ENCODE assay signal across 10 cellular contexts in genomic region chr12:53660064-53660463, GRCh38. TPM values are rescaled to one million over a fixed set of nuclear protein-coding genes. Genes with fewer than 3 reads are reported as not detected.
A peak's percentile ranks its signal among the peaks of the same experiment; 100 is the strongest.
DNase-seq lines count a peak whose midpoint lies in the region; ATAC-seq, FAIRE-seq and TF ChIP-seq lines count a peak whose summit lies in the region.
"Had no signal": no experiment of that assay in that cellular context is flagged by ENCODE, and none has a peak within 500 bp of the region (broad histone marks: within the 10 kb centered on the region; RNA-seq: fewer than 3 reads in every experiment).

No MANE protein-coding gene starts in this region.

- H3K27me3 ChIP-seq in A673 (replicated peaks; ENCODE audit: insufficient read depth, low read depth, low read length, poor library complexity) (no peaks in the 10 kb centered on the region), astrocyte (ENCODE audit: insufficient read depth, low read length) (no peaks in the 10 kb centered on the region), heart left ventricle (no peaks in the 10 kb centered on the region), pancreas (no peaks in the 10 kb centered on the region)

- POLR2A ChIA-PET in A673 (lab: Charles Lee; ENCODE audit: low non-redundant PET) = no interaction called here

- BruUV-seq in A673 (replicated peaks; lab: Mats Ljungman, UMichigan) = no TSS peak

- intact Hi-C loops in A673 (cut with micrococcal nuclease; ENCODE audit: unreplicated experiment) (no loop called here), heart left ventricle (cut with DNase I) (loop anchor here in 1 of 10 donors (5.0 kb wide), 1 partner anchor 33 kb away; the partner anchor contains the start of gene ATF7), pancreas (cut with DNase I) (no loop called here)

- no peaks in the 10 kb centered on the region for H3K4me1 ChIP-seq in A673 (ENCODE audit: insufficient read depth, low read length, poor library complexity, severe bottlenecking)
- H3K4me1 ChIP-seq in astrocyte (ENCODE audit: insufficient read depth, low read length) = peaks cover 24% of the 10 kb centered on the region
- peaks cover 0 to 40% (median 32%) of the 10 kb centered on the region in 12 donors for H3K4me1 ChIP-seq in heart left ventricle
- peaks cover 27 to 33% (median 32%) of the 10 kb centered on the region in 3 donors for H3K4me1 ChIP-seq in pancreas

- TF ChIP-seq CTCF in A673 (conservative IDR thresholded peaks at IDR 0.05; ENCODE audit: low read depth, low read length) = no peak
- no peak for TF ChIP-seq CTCF in astrocyte (IDR thresholded peaks at IDR 0.05; ENCODE audit: insufficient read depth, low read depth, low read length)
- no peak for TF ChIP-seq CTCF in heart left ventricle (IDR thresholded peaks at IDR 0.05)
- no peak for TF ChIP-seq CTCF in pancreas (IDR thresholded peaks at IDR 0.05)

- no peak overlapping the region for H3K4me3 Mint-ChIP-seq in astrocyte (ENCODE audit: unreplicated experiment)
- H3K4me3 Mint-ChIP-seq: T-helper 1 cell treated with Interleukin-12 subunit alpha and Interleukin-12 subunit beta and Interleukin-4 antibody, amounts not matched to agents 30 μg/mL and 1 μg/mL, for 36 hours had no signal

- WGBS in heart left ventricle, 4 donors = 35 to 42% (median 37%) methylated on average over 5 of the region's 5 CpGs
- WGBS in pancreas, 2 donors = 31% methylated on average over 5 of the region's 5 CpGs

- peaks cover 9% of the 10 kb centered on the region for H3K36me3 Mint-ChIP-seq in astrocyte (ENCODE audit: low read depth, unreplicated experiment)

- H3K4me3 ChIP-seq in A673 (ENCODE audit: low read depth, low read length, poor library complexity, severe bottlenecking) (no peak overlapping the region), astrocyte (ENCODE audit: insufficient read depth, low read depth, low read length) (no peak overlapping the region), heart left ventricle (peak overlapping the region in 7 of 12 donors; percentile 8 to 25 (median 17)), pancreas (no peak overlapping the region)

- H3K36me3 ChIP-seq in A673 (ENCODE audit: insufficient read depth, low read length, poor library complexity, severe bottlenecking) (peaks cover 30% of the 10 kb centered on the region), astrocyte (ENCODE audit: insufficient read depth, low read length) (peaks cover 12% of the 10 kb centered on the region), heart left ventricle (peaks cover 0 to 23% (median 20%) of the 10 kb centered on the region in 9 donors), pancreas (peaks cover 5 to 14% (median 10%) of the 10 kb centered on the region in 3 donors)

- no peaks in the 10 kb centered on the region for H3K9me3 ChIP-seq in A673 (ENCODE audit: low read depth, low read length, poor library complexity, severe bottlenecking)
- H3K9me3 ChIP-seq in astrocyte (ENCODE audit: insufficient read depth, low read depth, low read length) = no peaks in the 10 kb centered on the region
- no peaks in the 10 kb centered on the region for H3K9me3 ChIP-seq in heart left ventricle
- no peaks in the 10 kb centered on the region for H3K9me3 ChIP-seq in pancreas

- peak overlapping the region; percentile 63 for H3K9ac ChIP-seq in astrocyte (ENCODE audit: low read length)

- DNase-seq in A673 (ENCODE audit: low spot score) = no peak
- no peak for DNase-seq in astrocyte (ENCODE audit: low read depth)
- DNase-seq in heart left ventricle = peak in 4 of 5 donors; percentile 56 to 65 (median 58)
- DNase-seq in pancreas = no peak
- no peak for DNase-seq in effector CD4-positive, alpha-beta T cell
- no peak for DNase-seq in D341Med (ENCODE audit: low spot score)
- DNase-seq in ecto neural progenitor cell (ENCODE audit: low spot score) = no peak

- H3K27ac ChIP-seq in A673 (ENCODE audit: low read depth, low read length, poor library complexity, severe bottlenecking) (peak overlapping the region; percentile 23), astrocyte (ENCODE audit: low read depth, low read length) (peak overlapping the region; percentile 85), heart left ventricle (peak overlapping the region; percentile 81 to 99 (median 90)), pancreas (peak overlapping the region; percentile 37 to 89 (median 86))
- H3K27ac ChIP-seq: HL-60 had no signal

- H3K9me3 Mint-ChIP-seq in astrocyte (ENCODE audit: unreplicated experiment) = no peaks in the 10 kb centered on the region
- H3K9me3 Mint-ChIP-seq: T-helper 1 cell treated with Interleukin-12 subunit alpha and Interleukin-12 subunit beta and Interleukin-4 antibody, amounts not matched to agents 30 μg/mL and 1 μg/mL, for 36 hours had no signal

- peaks cover 21% of the 10 kb centered on the region for H3K4me1 Mint-ChIP-seq in astrocyte (ENCODE audit: low read depth, unreplicated experiment)

- no peak overlapping the region for H3K27ac Mint-ChIP-seq in astrocyte (ENCODE audit: unreplicated experiment)
- H3K27ac Mint-ChIP-seq: T-helper 1 cell treated with Interleukin-12 subunit alpha and Interleukin-12 subunit beta and Interleukin-4 antibody, amounts not matched to agents 30 μg/mL and 1 μg/mL, for 36 hours had no signal

- H4K20me1 ChIP-seq in astrocyte (ENCODE audit: insufficient read depth, low read length) = no peaks in the 10 kb centered on the region

- FAIRE-seq in astrocyte (lab: Jason Lieb, UNC) = no peak
- no peak for FAIRE-seq in pancreas (lab: Jason Lieb, UNC)

- H3K4me2 ChIP-seq in astrocyte (ENCODE audit: low read length) = peak overlapping the region; percentile 75

- no peaks in the 10 kb centered on the region for H3K27me3 Mint-ChIP-seq in astrocyte (ENCODE audit: low read depth, unreplicated experiment)

- ATAC-seq in heart left ventricle (peak; percentile 73 to 78 (median 74)), pancreas (peak in 3 of 4 donors; percentile 2 to 29 (median 7)), HG03460 (IDR thresholded peaks at IDR 0.05; ENCODE audit: unreplicated experiment) (no peak)

- no peak overlapping the region for H2AFZ ChIP-seq in astrocyte (ENCODE audit: low read depth, low read length)

- no peak for TF ChIP-seq POLR2A in heart left ventricle (IDR thresholded peaks at IDR 0.05)

- CTCF ChIA-PET in A673 (lab: Charles Lee) = no interaction called here

- no peaks in the 10 kb centered on the region for H3K79me2 ChIP-seq in astrocyte (ENCODE audit: insufficient read depth, low read length)

RNA-seq across cellular contexts. Expression of gene ATP5MC2, which starts 15.8 kb away (rescaled TPM):
- total RNA-seq in A673 (2021) (447 and 450 TPM in 2 replicates), astrocyte (224 and 237 TPM in 2 replicates), heart left ventricle (100 to 1,000 TPM; 392 to 753 (median 520) TPM), pancreas (100 to 1,000 TPM; 134 to 229 (median 180) TPM)
- polyA plus RNA-seq in heart left ventricle (100 to 1,000 TPM; 598 to 748 TPM), pancreas (100 to 1,000 TPM; 246 to 350 TPM)

RNA-seq across cellular contexts. Expression of gene ATF7, which starts 33.9 kb away (rescaled TPM):
- total RNA-seq in A673 (2021) = 38.8 and 44.3 TPM in 2 replicates
- 35.1 and 38.3 TPM in 2 replicates for total RNA-seq in astrocyte
- 10 to 100 TPM; 21.1 to 43.2 (median 32.0) TPM for total RNA-seq in heart left ventricle
- 10 to 100 TPM; 20.0 to 21.3 TPM for polyA plus RNA-seq in heart left ventricle
- 10 to 100 TPM; 13.5 to 31.5 (median 19.6) TPM for total RNA-seq in pancreas
- 10 to 100 TPM; 11.6 to 17.3 TPM for polyA plus RNA-seq in pancreas

Comparison
In these comparisons a context has a peak if more than half of its experiments do, and no peak if none do; other contexts are left out.
1. DNase-seq: peak in heart left ventricle (4 of 5); none in A673 (single experiment), astrocyte (single experiment), pancreas (0 of 6), effector CD4-positive, alpha-beta T cell (single experiment), D341Med (single experiment) and ecto neural progenitor cell (single experiment).
2. H3K27ac ChIP-seq: peak in every context shown above with its lines; median percentile 90 in heart left ventricle; 86 in pancreas; 85 in astrocyte; 23 in A673.
3. H3K4me3 ChIP-seq: peak in heart left ventricle (7 of 12); none in A673 (single experiment), astrocyte (single experiment) and pancreas (0 of 4).